In the genomic region with DNA sequence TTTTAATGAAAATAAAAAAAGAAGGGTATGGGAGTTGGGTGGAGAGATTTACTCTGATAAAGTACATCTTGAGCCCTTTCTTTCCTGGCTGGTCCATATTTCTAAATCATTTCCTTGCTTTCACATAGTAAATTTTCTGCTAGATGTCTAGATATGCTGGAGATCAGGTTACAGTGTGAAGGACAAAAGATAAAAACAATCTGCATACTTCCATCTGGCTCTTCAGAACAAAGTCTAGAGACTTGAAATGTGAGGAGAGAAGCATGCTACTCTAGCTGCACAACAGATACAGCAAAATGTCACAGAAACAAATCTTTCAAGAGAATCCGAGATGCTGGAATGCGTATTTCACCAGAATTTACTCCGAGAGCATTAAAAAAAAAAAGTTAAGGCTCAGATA, we compare ENCODE assay signal across 25 cellular contexts. TPM values are rescaled to one million over a fixed set of nuclear protein-coding genes. Genes with fewer than 3 reads are reported as not detected.
DNase-seq lines count a peak whose midpoint lies in the region; ATAC-seq, FAIRE-seq and TF ChIP-seq lines count a peak whose summit lies in the region.
"Had no signal": no experiment of that assay in that cellular context is flagged by ENCODE, and none has a peak within 500 bp of the region (broad histone marks: within the 10 kb centered on the region; RNA-seq: fewer than 3 reads in every experiment).

No MANE protein-coding gene starts in this region.

- H3K4me3 ChIP-seq in HL-60 (replicated peaks; ENCODE audit: insufficient read depth, low read length) (no peak overlapping the region), OCI-LY7 (ENCODE audit: low read depth, low read length, poor library complexity, severe bottlenecking) (peak overlapping the region; percentile 56), endothelial cell of umbilical vein (replicated peaks in 1 of 3; ENCODE audit: insufficient read depth in 1 of 3, low read depth in 1 of 3, low read length in 3 of 3) (no peak overlapping the region)
- H3K4me3 ChIP-seq: prostate gland, SJSA1 had no signal

- H3K27ac ChIP-seq in HL-60 (replicated peaks), result peak overlapping the region; percentile 81
- peak overlapping the region; percentile 85 for H3K27ac ChIP-seq in OCI-LY7 (ENCODE audit: low read depth, low read length, poor library complexity, severe bottlenecking)
- no peak overlapping the region for H3K27ac ChIP-seq in endothelial cell of umbilical vein (ENCODE audit: insufficient read depth, low read depth, low read length)

- H3K79me2 ChIP-seq in OCI-LY7 (ENCODE audit: insufficient read depth, low read depth, low read length) (peaks cover 58% of the 10 kb centered on the region; the same call in 1 of the 2 replicates), endothelial cell of umbilical vein (ENCODE audit: control insufficient read depth, insufficient read depth, low read length) (no peaks in the 10 kb centered on the region)

- H3K27me3 ChIP-seq in HL-60 (ENCODE audit: insufficient read depth, poor library complexity, severe bottlenecking) (no peaks in the 10 kb centered on the region), endothelial cell of umbilical vein (ENCODE audit: control insufficient read depth in 2 of 2, insufficient read depth in 2 of 2, low read length in 2 of 2) (no peaks in the 10 kb centered on the region)
- H3K27me3 ChIP-seq: SJSA1 had no signal

- peaks cover 66% of the 10 kb centered on the region for H3K4me1 ChIP-seq in OCI-LY7 (ENCODE audit: insufficient read depth, low read length, poor library complexity, severe bottlenecking)
- peaks cover 41% of the 10 kb centered on the region for H3K4me1 ChIP-seq in endothelial cell of umbilical vein (ENCODE audit: control insufficient read depth, extremely low read depth, insufficient read depth, low read length)

- H3K36me3 Mint-ChIP-seq in osteocyte (ENCODE audit: unreplicated experiment), result peaks cover 5% of the 10 kb centered on the region
- H3K36me3 Mint-ChIP-seq: natural killer cell had no signal

- POLR2A ChIA-PET in OCI-LY7 (lab: Charles Lee) (interaction anchor here (3.5 kb wide), 1 partner anchor 13 kb away, joined by 23 read pairs; no protein-coding TSS in a partner anchor), endothelial cell of umbilical vein (lab: Charles Lee) (no interaction called here)

- dilution Hi-C loops in endothelial cell of umbilical vein (cut with MboI; ENCODE audit: extremely low pct_ligation_motif_present, low sequenced_read_pairs), result no loop called here

- peak overlapping the region; percentile 74 for H3K27ac Mint-ChIP-seq in osteocyte (ENCODE audit: unreplicated experiment)
- H3K27ac Mint-ChIP-seq: activated CD4-positive, alpha-beta T cell treated with anti-CD3 and anti-CD28 coated beads, Interleukin-2, amount 10 ng/mL, durations not matched to agents 24 days and 14 days; B cell had no signal

- no TSS peak for BruUV-seq in OCI-LY7 (replicated peaks; lab: Mats Ljungman, UMichigan)
- no TSS peak for BruUV-seq in endothelial cell of umbilical vein (replicated peaks; lab: Mats Ljungman, UMichigan)

- no peaks in the 10 kb centered on the region for H3K9me3 Mint-ChIP-seq in osteocyte (ENCODE audit: unreplicated experiment)
- H3K9me3 Mint-ChIP-seq: activated CD4-positive, alpha-beta T cell treated with anti-CD3 and anti-CD28 coated beads, Interleukin-2, amount 10 ng/mL, durations not matched to agents 24 days and 14 days; natural killer cell had no signal

- TF ChIP-seq POLR2A in endothelial cell of umbilical vein (IDR thresholded peaks at IDR 0.05; ENCODE audit: low read depth, low read length), result no peak

- no peak overlapping the region for H2AFZ ChIP-seq in OCI-LY7 (ENCODE audit: low read length)
- H2AFZ ChIP-seq in endothelial cell of umbilical vein (ENCODE audit: low read depth, low read length), result no peak overlapping the region

- H3K4me2 ChIP-seq in OCI-LY7 (ENCODE audit: low read length) (peak overlapping the region; percentile 69), endothelial cell of umbilical vein (ENCODE audit: insufficient read depth, low read length) (no peak overlapping the region)

- H3K36me3 ChIP-seq in OCI-LY7 (ENCODE audit: insufficient read depth, low read length), result peaks cover 21% of the 10 kb centered on the region
- H3K36me3 ChIP-seq in endothelial cell of umbilical vein (ENCODE audit: control insufficient read depth in 2 of 2, extremely low read depth in 1 of 2, insufficient read depth in 2 of 2, low read length in 2 of 2), result no peaks in the 10 kb centered on the region
- H3K36me3 ChIP-seq: prostate gland, SJSA1 had no signal

- CTCF ChIA-PET in OCI-LY7 (lab: Charles Lee; ENCODE audit: unreplicated experiment) (no interaction called here), endothelial cell of umbilical vein (lab: Charles Lee) (no interaction called here)

- H3K9me1 ChIP-seq in endothelial cell of umbilical vein (replicated peaks; ENCODE audit: control insufficient read depth, extremely low read depth, insufficient read depth, low read length), result no peaks in the 10 kb centered on the region

- H3K9ac ChIP-seq in endothelial cell of umbilical vein (replicated peaks; ENCODE audit: extremely low read depth, insufficient read depth, low read length), result no peak overlapping the region

- no peak for DNase-seq in HL-60 (ENCODE audit: low read depth in 1 of 2, low spot score in 1 of 2)
- DNase-seq in OCI-LY7 (ENCODE audit: low spot score), result no peak
- peak; percentile 55 for DNase-seq in endothelial cell of umbilical vein (ENCODE audit: low read depth, low spot score)
- DNase-seq in osteocyte (ENCODE audit: extremely low spot score, unreplicated experiment), result no peak
- no peak for DNase-seq in stimulated activated CD4-positive, alpha-beta T cell treated with anti-CD3 and anti-CD28 coated beads, Interleukin-4, amount 100 ng/mL, for 24 hours
- DNase-seq in stimulated activated CD4-positive, alpha-beta T cell treated with anti-CD3 and anti-CD28 coated beads, Interleukin-4, amount 100 ng/mL, for 4 hours, result no peak
- DNase-seq: activated CD4-positive, alpha-beta T cell treated with anti-CD3 and anti-CD28 coated beads, Interleukin-2, amount 10 ng/mL, durations not matched to agents 24 days and 14 days; activated CD8-positive, alpha-beta memory T cell treated with anti-CD3 and anti-CD28 coated beads, Interleukin-2, amount 50 U/mL, for 48 hours; activated naive CD4-positive, alpha-beta T cell treated with Interleukin-2 at 50 U/mL for 16 hours; dermis blood vessel endothelial cell; erythroblast; head of caudate nucleus; mammary epithelial cell; natural killer cell; NCI-H1694 treated with DMSO at 0.1 percent for 48 hours; OCI-M1; stimulated activated naive CD4-positive, alpha-beta T cell; T1000; trophoblast cell had no signal

- H3K27me3 Mint-ChIP-seq in osteocyte (ENCODE audit: unreplicated experiment), result no peaks in the 10 kb centered on the region

- peaks cover 53% of the 10 kb centered on the region for H3K4me1 Mint-ChIP-seq in osteocyte (ENCODE audit: unreplicated experiment)

- ATAC-seq in HG02981 (IDR thresholded peaks at IDR 0.05; ENCODE audit: unreplicated experiment) (no peak), HG03342 (IDR thresholded peaks at IDR 0.05; ENCODE audit: unreplicated experiment) (no peak)
- ATAC-seq: natural killer cell had no signal

- TF ChIP-seq CTCF in HL-60 (IDR thresholded peaks at IDR 0.05; ENCODE audit: insufficient read depth, low read length) (no peak), OCI-LY7 (conservative IDR thresholded peaks at IDR 0.05; ENCODE audit: low read length) (no peak), endothelial cell of umbilical vein (IDR thresholded peaks at IDR 0.05; ENCODE audit: extremely low read depth in 1 of 2, insufficient read depth in 1 of 2, low read depth in 1 of 2, low read length in 2 of 2) (no peak), osteocyte (IDR thresholded peaks at IDR 0.05) (no peak)

- H4K20me1 ChIP-seq in OCI-LY7 (ENCODE audit: insufficient read depth, low read length) (no peaks in the 10 kb centered on the region), endothelial cell of umbilical vein (replicated peaks; ENCODE audit: control insufficient read depth, extremely low read depth, insufficient read depth, low read length) (no peaks in the 10 kb centered on the region)

- FAIRE-seq in endothelial cell of umbilical vein (lab: Jason Lieb, UNC), result no peak
- FAIRE-seq: islet of Langerhans had no signal

- no peaks in the 10 kb centered on the region for H3K9me3 ChIP-seq in OCI-LY7 (ENCODE audit: low read length)
- H3K9me3 ChIP-seq in endothelial cell of umbilical vein (replicated peaks; ENCODE audit: control insufficient read depth, insufficient read depth, low read length), result no peaks in the 10 kb centered on the region
- H3K9me3 ChIP-seq: prostate gland, SJSA1 had no signal

- no peaks in the 10 kb centered on the region for H3K9me2 ChIP-seq in OCI-LY7 (ENCODE audit: insufficient read depth, low read length)

- H3K4me3 Mint-ChIP-seq in osteocyte (ENCODE audit: unreplicated experiment), result peak overlapping the region; percentile 26
- H3K4me3 Mint-ChIP-seq: activated CD4-positive, alpha-beta T cell treated with anti-CD3 and anti-CD28 coated beads, Interleukin-2, amount 10 ng/mL, durations not matched to agents 24 days and 14 days; B cell; natural killer cell had no signal

- intact Hi-C loops in OCI-LY7 (cut with micrococcal nuclease; ENCODE audit: unreplicated experiment), result loop anchor here (10.0 kb wide), 1 partner anchor 563 kb away; no protein-coding TSS in a partner anchor
- intact Hi-C loops in endothelial cell of umbilical vein (cut with micrococcal nuclease), result no loop called here

TF ChIP-seq in endothelial cell of umbilical vein, 7 proteins besides CTCF, POLR2A, EP300 and RAD21 (continues in another document):
- TF ChIP-seq, protein P1, sequence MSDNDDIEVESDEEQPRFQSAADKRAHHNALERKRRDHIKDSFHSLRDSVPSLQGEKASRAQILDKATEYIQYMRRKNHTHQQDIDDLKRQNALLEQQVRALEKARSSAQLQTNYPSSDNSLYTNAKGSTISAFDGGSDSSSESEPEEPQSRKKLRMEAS (IDR thresholded peaks at IDR 0.05; ENCODE audit: insufficient read depth, insufficient read length), result no peak
- no peak for TF ChIP-seq FOS (IDR thresholded peaks at IDR 0.05; ENCODE audit: borderline replicate concordance, insufficient read depth, low read length)
- no peak for TF ChIP-seq JUN (IDR thresholded peaks at IDR 0.05; ENCODE audit: borderline replicate concordance, insufficient read depth, insufficient read length, low read depth)
- TF ChIP-seq MYC (IDR thresholded peaks at IDR 0.05; ENCODE audit: low read depth, low read length), result no peak

RNA-seq across cellular contexts. Expression of a gene that starts 42.2 kb away (rescaled TPM):
- 67.2 and 87.3 TPM in 2 replicates for total RNA-seq in OCI-LY7 (2014; rRNA removed; shearing (Covaris generic))
- total RNA-seq in OCI-LY7 (2022) (151 and 168 TPM in 2 replicates), endothelial cell of umbilical vein (96.9 and 107 TPM in 2 replicates), osteocyte (195 and 198 TPM in 2 replicates)
- 40.9 and 41.0 TPM in 2 replicates for polyA plus RNA-seq in endothelial cell of umbilical vein
- polyA plus RNA-seq in endothelial cell of umbilical vein (2011; cell fraction: cytosol; rRNA removed), result 33.9 and 34.0 TPM in 2 replicates
- 101 and 110 TPM in 2 replicates for polyA plus RNA-seq in endothelial cell of umbilical vein (2011; cell fraction: nucleus; rRNA removed)
- 35.9 and 41.9 TPM in 2 replicates for polyA plus RNA-seq in endothelial cell of umbilical vein (2012)
- 241 and 261 TPM in 2 replicates for polyA minus RNA-seq in endothelial cell of umbilical vein
- 13.8 TPM for polyA minus RNA-seq in endothelial cell of umbilical vein (2011; cell fraction: cytosol; rRNA and poly(A)+ RNA removed)
- 607 and 766 TPM in 2 replicates for polyA minus RNA-seq in endothelial cell of umbilical vein (2011; cell fraction: nucleus; rRNA and poly(A)+ RNA removed)
